In the genomic region with DNA sequence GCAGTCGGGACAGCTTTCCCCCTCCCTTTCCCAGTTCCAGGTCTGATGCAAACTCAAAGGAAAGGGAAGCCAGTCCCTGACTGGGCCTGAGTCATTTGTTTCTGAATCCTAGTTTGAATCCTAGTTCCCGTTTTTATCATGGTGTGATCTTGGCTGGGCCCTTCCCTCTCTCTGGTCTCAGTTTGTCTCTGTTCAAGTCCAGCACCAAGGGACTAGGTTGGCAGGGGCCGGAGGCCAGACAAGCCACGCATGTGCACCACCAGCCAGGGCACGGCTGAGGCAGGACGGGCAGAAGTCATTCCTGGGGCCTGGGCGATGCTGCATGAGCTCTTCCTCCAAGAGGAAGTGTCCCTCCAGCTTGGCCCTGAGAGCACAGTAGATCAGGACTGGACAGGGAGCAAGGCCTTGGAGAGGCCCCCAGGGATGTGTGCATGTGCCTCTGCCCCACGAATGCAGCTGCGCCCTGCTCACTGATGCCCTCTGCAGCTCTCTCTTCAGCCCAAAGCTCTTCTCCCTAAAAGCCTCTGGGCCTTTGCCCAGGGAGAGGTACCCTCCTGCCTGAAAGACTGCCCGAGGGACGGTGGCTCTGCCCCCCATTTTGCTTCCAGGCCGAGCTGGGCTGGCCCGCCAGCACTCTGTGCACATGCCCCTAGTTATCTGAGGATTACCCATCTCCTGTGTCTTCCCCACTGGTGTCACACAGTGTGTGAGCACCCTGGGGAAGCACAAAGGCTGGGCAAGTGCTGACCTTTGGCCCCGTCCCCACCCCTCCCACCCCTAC, we compare ENCODE assay signal across 1 cellular context.
TF ChIP-seq lines count a peak whose summit lies in the region.

No MANE protein-coding gene starts in this region.

TF ChIP-seq in H1, 55 proteins besides CTCF, POLR2A, EP300 and RAD21:
- no peak for TF ChIP-seq FOSL1 (IDR thresholded peaks at IDR 0.05; ENCODE audit: insufficient read depth, low read depth, low read length)
- TF ChIP-seq, protein P1, sequence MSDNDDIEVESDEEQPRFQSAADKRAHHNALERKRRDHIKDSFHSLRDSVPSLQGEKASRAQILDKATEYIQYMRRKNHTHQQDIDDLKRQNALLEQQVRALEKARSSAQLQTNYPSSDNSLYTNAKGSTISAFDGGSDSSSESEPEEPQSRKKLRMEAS (IDR thresholded peaks at IDR 0.05), result 0 out of 2 replicates have a peak, but pooled peaks have one; percentile 16
